Comparison of ENCODE assay signal across 1 cellular context in the genomic region with DNA sequence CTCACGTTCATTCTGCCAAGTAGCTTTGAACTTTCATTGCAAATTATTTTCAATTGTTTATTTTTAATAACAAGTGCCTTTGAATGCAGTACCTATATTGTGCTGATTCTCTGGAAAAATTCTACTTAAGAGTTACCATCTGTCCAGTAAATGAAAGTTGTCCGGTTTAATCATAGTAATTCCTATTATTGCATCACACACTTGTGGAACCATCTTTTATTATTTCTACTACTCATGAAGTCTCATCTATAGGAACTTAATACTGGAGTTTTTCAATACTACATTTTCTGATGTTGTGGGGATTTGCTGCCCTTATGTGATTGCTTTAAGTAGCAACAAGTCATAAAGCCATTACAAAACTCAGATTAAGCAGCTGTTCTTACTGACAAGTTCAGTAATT.
TF ChIP-seq lines count a peak whose summit lies in the region.

No MANE protein-coding gene starts in this region.

TF ChIP-seq in A549, 52 proteins besides CTCF, POLR2A, EP300 and RAD21 (continued from another document):
- TF ChIP-seq, protein P1, sequence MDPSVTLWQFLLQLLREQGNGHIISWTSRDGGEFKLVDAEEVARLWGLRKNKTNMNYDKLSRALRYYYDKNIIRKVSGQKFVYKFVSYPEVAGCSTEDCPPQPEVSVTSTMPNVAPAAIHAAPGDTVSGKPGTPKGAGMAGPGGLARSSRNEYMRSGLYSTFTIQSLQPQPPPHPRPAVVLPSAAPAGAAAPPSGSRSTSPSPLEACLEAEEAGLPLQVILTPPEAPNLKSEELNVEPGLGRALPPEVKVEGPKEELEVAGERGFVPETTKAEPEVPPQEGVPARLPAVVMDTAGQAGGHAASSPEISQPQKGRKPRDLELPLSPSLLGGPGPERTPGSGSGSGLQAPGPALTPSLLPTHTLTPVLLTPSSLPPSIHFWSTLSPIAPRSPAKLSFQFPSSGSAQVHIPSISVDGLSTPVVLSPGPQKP (IDR thresholded peaks at IDR 0.05; ENCODE audit: low read depth, low read length) = no peak
- no peak for TF ChIP-seq ZC3H11A (IDR thresholded peaks at IDR 0.05)
